11 cellular contexts compared by ENCODE assay signal in genomic region chr16:50735629-50736122, GRCh38. TPM values are rescaled to one million over a fixed set of nuclear protein-coding genes. Genes with fewer than 3 reads are reported as not detected.
DNase-seq lines count a peak whose midpoint lies in the region; ATAC-seq lines count a peak whose summit lies in the region.
"Had no signal": no experiment of that assay in that cellular context is flagged by ENCODE, and none has a peak within 500 bp of the region (broad histone marks: within the 10 kb centered on the region; RNA-seq: fewer than 3 reads in every experiment).

No MANE protein-coding gene starts in this region.

- POLR2A ChIA-PET in activated CD4-positive, alpha-beta memory T cell treated with anti-CD3 and anti-CD28 coated beads for 36 hours (lab: Charles Lee), result interaction anchor here (0.8 to 1.3 kb wide), 3 partner anchors 9 to 54 kb away, joined by 3 to 4 read pairs (median 4); partner anchors contain the start of gene SNX20
- POLR2A ChIA-PET in activated CD4-positive, alpha-beta memory T cell treated with anti-CD3 and anti-CD28 coated beads, Interleukin-2, amount 10 ng/mL, durations not matched to agents 7 days and 5 days (lab: Charles Lee), result interaction anchor here (1.3 to 1.5 kb wide), 2 partner anchors 11 to 69 kb away, joined by 4 to 5 read pairs; no protein-coding TSS in a partner anchor

- H3K27ac Mint-ChIP-seq in activated CD4-positive, alpha-beta memory T cell treated with anti-CD3 and anti-CD28 coated beads for 36 hours, result peak overlapping the region; percentile 10
- H3K27ac Mint-ChIP-seq in activated CD4-positive, alpha-beta memory T cell treated with anti-CD3 and anti-CD28 coated beads, Interleukin-2, amount 10 ng/mL, durations not matched to agents 7 days and 5 days, result no peak overlapping the region

- CTCF ChIA-PET in activated CD4-positive, alpha-beta memory T cell treated with anti-CD3 and anti-CD28 coated beads for 36 hours (lab: Charles Lee), result interaction anchor here (1.0 to 4.7 kb wide), 10 partner anchors 9 to 70 kb away, joined by 3 to 16 read pairs (median 4); partner anchors contain the start of gene SNX20
- CTCF ChIA-PET in activated CD4-positive, alpha-beta memory T cell treated with anti-CD3 and anti-CD28 coated beads, Interleukin-2, amount 10 ng/mL, durations not matched to agents 7 days and 5 days (lab: Charles Lee), result interaction anchor here (1.0 to 1.3 kb wide), 2 partner anchors 9 to 12 kb away, joined by 4 to 5 read pairs; no protein-coding TSS in a partner anchor

- DNase-seq in activated CD4-positive, alpha-beta memory T cell treated with anti-CD3 and anti-CD28 coated beads for 36 hours, result peak; percentile 61
- DNase-seq in activated CD4-positive, alpha-beta memory T cell treated with anti-CD3 and anti-CD28 coated beads, Interleukin-2, amount 10 ng/mL, durations not matched to agents 7 days and 5 days, result no peak
- DNase-seq in KBM-7 (peak; percentile 32), pons (ENCODE audit: low spot score) (peak; percentile 22), EL (no peak)
- DNase-seq: NCI-H1694, Right ventricle myocardium superior had no signal

- peaks cover 17% of the 10 kb centered on the region for H3K36me3 Mint-ChIP-seq in activated CD4-positive, alpha-beta memory T cell treated with anti-CD3 and anti-CD28 coated beads for 36 hours
- H3K36me3 Mint-ChIP-seq in activated CD4-positive, alpha-beta memory T cell treated with anti-CD3 and anti-CD28 coated beads, Interleukin-2, amount 10 ng/mL, durations not matched to agents 7 days and 5 days (ENCODE audit: low read depth), result peaks cover 37% of the 10 kb centered on the region

- peaks cover 54% of the 10 kb centered on the region for H3K4me1 Mint-ChIP-seq in activated CD4-positive, alpha-beta memory T cell treated with anti-CD3 and anti-CD28 coated beads for 36 hours (ENCODE audit: low read depth)
- peaks cover 29% of the 10 kb centered on the region for H3K4me1 Mint-ChIP-seq in activated CD4-positive, alpha-beta memory T cell treated with anti-CD3 and anti-CD28 coated beads, Interleukin-2, amount 10 ng/mL, durations not matched to agents 7 days and 5 days

- H3K27me3 Mint-ChIP-seq in activated CD4-positive, alpha-beta memory T cell treated with anti-CD3 and anti-CD28 coated beads for 36 hours, result no peaks in the 10 kb centered on the region
- H3K27me3 Mint-ChIP-seq in activated CD4-positive, alpha-beta memory T cell treated with anti-CD3 and anti-CD28 coated beads, Interleukin-2, amount 10 ng/mL, durations not matched to agents 7 days and 5 days, result no peaks in the 10 kb centered on the region

- intact Hi-C loops in activated CD4-positive, alpha-beta memory T cell treated with anti-CD3 and anti-CD28 coated beads for 36 hours (cut with micrococcal nuclease), result no loop called here

- no peaks in the 10 kb centered on the region for H3K9me3 Mint-ChIP-seq in activated CD4-positive, alpha-beta memory T cell treated with anti-CD3 and anti-CD28 coated beads for 36 hours
- no peaks in the 10 kb centered on the region for H3K9me3 Mint-ChIP-seq in activated CD4-positive, alpha-beta memory T cell treated with anti-CD3 and anti-CD28 coated beads, Interleukin-2, amount 10 ng/mL, durations not matched to agents 7 days and 5 days

- in situ Hi-C loops in KBM-7 (cut with MboI; ENCODE audit: low pct_unique_long_range_greater_than_20kb, low sequenced_read_pairs), result no loop called here

- ATAC-seq in GM21526 (IDR thresholded peaks at IDR 0.05; ENCODE audit: low FRiP score, unreplicated experiment) (peak; percentile 38), GM19328 (IDR thresholded peaks at IDR 0.05; ENCODE audit: unreplicated experiment) (no peak), GM19455 (IDR thresholded peaks at IDR 0.05; ENCODE audit: unreplicated experiment) (no peak)
- ATAC-seq: left lobe of liver had no signal

- H3K4me3 Mint-ChIP-seq in activated CD4-positive, alpha-beta memory T cell treated with anti-CD3 and anti-CD28 coated beads for 36 hours, result no peak overlapping the region
- H3K4me3 Mint-ChIP-seq in activated CD4-positive, alpha-beta memory T cell treated with anti-CD3 and anti-CD28 coated beads, Interleukin-2, amount 10 ng/mL, durations not matched to agents 7 days and 5 days, result no peak overlapping the region

RNA-seq across cellular contexts. Expression of gene CYLD, which starts 6.2 kb away (rescaled TPM):
- 100 to 1,000 TPM; 133 to 135 TPM for total RNA-seq in activated CD4-positive, alpha-beta memory T cell treated with anti-CD3 and anti-CD28 coated beads for 36 hours
- total RNA-seq in activated CD4-positive, alpha-beta memory T cell treated with anti-CD3 and anti-CD28 coated beads, Interleukin-2, amount 10 ng/mL, durations not matched to agents 7 days and 5 days, result 100 to 1,000 TPM; 235 to 254 TPM

RNA-seq across cellular contexts. Expression of gene NOD2, which starts 42.3 kb away (rescaled TPM):
- total RNA-seq in activated CD4-positive, alpha-beta memory T cell treated with anti-CD3 and anti-CD28 coated beads for 36 hours, result 10 to 100 TPM; 17.9 to 18.7 TPM
- 10 to 100 TPM; 20.8 to 24.1 TPM for total RNA-seq in activated CD4-positive, alpha-beta memory T cell treated with anti-CD3 and anti-CD28 coated beads, Interleukin-2, amount 10 ng/mL, durations not matched to agents 7 days and 5 days

RNA-seq across cellular contexts. Expression of gene SNX20, which starts 54.6 kb away (rescaled TPM):
- total RNA-seq in activated CD4-positive, alpha-beta memory T cell treated with anti-CD3 and anti-CD28 coated beads for 36 hours, result 10 to 100 TPM; 55.4 to 56.9 TPM
- total RNA-seq in activated CD4-positive, alpha-beta memory T cell treated with anti-CD3 and anti-CD28 coated beads, Interleukin-2, amount 10 ng/mL, durations not matched to agents 7 days and 5 days, result 10 to 100 TPM; 94.7 to 97.7 TPM

Comparison
In these comparisons a context has a peak if more than half of its experiments do, and no peak if none do; other contexts are left out.
1. DNase-seq: peak in activated CD4-positive, alpha-beta memory T cell treated with anti-CD3 and anti-CD28 coated beads for 36 hours (single experiment), KBM-7 (single experiment) and pons (single experiment); none in activated CD4-positive, alpha-beta memory T cell treated with anti-CD3 and anti-CD28 coated beads, Interleukin-2, amount 10 ng/mL, durations not matched to agents 7 days and 5 days (single experiment) and EL (single experiment).